ENCODE assay signal across 8 cellular contexts in genomic region chr2:160411167-160411566, GRCh38.
A peak's percentile ranks its signal among the peaks of the same experiment; 100 is the strongest.
DNase-seq lines count a peak whose midpoint lies in the region; ATAC-seq and TF ChIP-seq lines count a peak whose summit lies in the region.

No MANE protein-coding gene starts in this region.

- intact Hi-C loops in CD14-positive monocyte (cut with micrococcal nuclease), result loop anchor here in 1 of 2 donors (10.0 kb wide), 1 partner anchor 584 kb away; no protein-coding TSS in a partner anchor

- H3K27me3 Mint-ChIP-seq in CD14-positive monocyte (ENCODE audit: low read depth in 3 of 3) (no peaks in the 10 kb centered on the region), T-helper 17 cell (no peaks in the 10 kb centered on the region)

- no peaks in the 10 kb centered on the region for H3K27me3 ChIP-seq in fibroblast of lung (ENCODE audit: control insufficient read depth, insufficient read depth, low read length)
- no peaks in the 10 kb centered on the region for H3K27me3 ChIP-seq in thoracic aorta (replicated peaks; ENCODE audit: insufficient read depth)

- no peak overlapping the region for H3K4me3 ChIP-seq in fibroblast of lung (replicated peaks in 1 of 4; ENCODE audit: control extremely low read depth in 1 of 4, insufficient read depth in 1 of 4, low read depth in 3 of 4, low read length in 4 of 4)
- no peak overlapping the region for H3K4me3 ChIP-seq in thoracic aorta

- H3K9ac ChIP-seq in fibroblast of lung (ENCODE audit: insufficient read depth, low read length), result no peak overlapping the region

- DNase-seq in CD14-positive monocyte (ENCODE audit: low spot score), result peak; percentile 54
- peak in 1 of 3 donors; percentile 10 for DNase-seq in T-helper 17 cell
- peak in 1 of 2 donors; percentile 66 for DNase-seq in fibroblast of lung (ENCODE audit: low read depth in 2 of 2)
- no peak for DNase-seq in thoracic aorta (ENCODE audit: low spot score)
- DNase-seq in dedifferentiated amniotic fluid mesenchymal stem cell (ENCODE audit: extremely low spot score), result no peak

- H2AFZ ChIP-seq in fibroblast of lung (ENCODE audit: low read length), result no peak overlapping the region

- H3K4me3 Mint-ChIP-seq in CD14-positive monocyte, result peak overlapping the region in 1 of 2 donors; percentile 56
- H3K4me3 Mint-ChIP-seq in T-helper 17 cell, result peak overlapping the region; percentile 89

- H4K20me1 ChIP-seq in fibroblast of lung (ENCODE audit: control insufficient read depth, extremely low read depth, insufficient read depth, low read length), result no peaks in the 10 kb centered on the region

- peak overlapping the region; percentile 68 to 89 (median 85) for H3K27ac Mint-ChIP-seq in CD14-positive monocyte
- peak overlapping the region; percentile 98 for H3K27ac Mint-ChIP-seq in T-helper 17 cell

- peaks cover 0 to 2% (median 0%) of the 10 kb centered on the region in 7 donors for H3K9me3 Mint-ChIP-seq in CD14-positive monocyte

- H3K36me3 Mint-ChIP-seq in CD14-positive monocyte (peaks cover 3 to 5% of the 10 kb centered on the region in 2 donors), T-helper 17 cell (ENCODE audit: low read depth) (peaks cover under 1% of the 10 kb centered on the region)

- H3K4me1 ChIP-seq in fibroblast of lung (ENCODE audit: control insufficient read depth, extremely low read depth, insufficient read depth, low read length), result peaks cover 7% of the 10 kb centered on the region
- peaks cover 18 to 33% of the 10 kb centered on the region in 2 donors for H3K4me1 ChIP-seq in thoracic aorta (ENCODE audit: control insufficient read depth in 1 of 2, low read depth in 2 of 2)

- peaks cover 48% of the 10 kb centered on the region for H3K79me2 ChIP-seq in fibroblast of lung (ENCODE audit: control insufficient read depth, insufficient read depth, low read length)

- peak overlapping the region; percentile 68 for H3K4me2 ChIP-seq in fibroblast of lung (ENCODE audit: extremely low read depth, insufficient read depth, low read length)

- TF ChIP-seq CTCF in CD14-positive monocyte (IDR thresholded peaks at IDR 0.05), result no peak
- TF ChIP-seq CTCF in fibroblast of lung (conservative IDR thresholded peaks at IDR 0.05 in 1 of 2, IDR thresholded peaks at IDR 0.05 in 1 of 2; ENCODE audit: low read depth in 1 of 2, low read length in 2 of 2), result no peak
- TF ChIP-seq CTCF in thoracic aorta (IDR thresholded peaks at IDR 0.05), result no peak

- H3K36me3 ChIP-seq in fibroblast of lung (ENCODE audit: control insufficient read depth, insufficient read depth, low read length) (no peaks in the 10 kb centered on the region), thoracic aorta (no peaks in the 10 kb centered on the region)

- H3K9me3 ChIP-seq in T-helper 17 cell (ENCODE audit: control insufficient read depth, low read length, poor library complexity, severe bottlenecking) (no peaks in the 10 kb centered on the region), fibroblast of lung (ENCODE audit: control insufficient read depth, insufficient read depth, low read depth, low read length) (no peaks in the 10 kb centered on the region), thoracic aorta (no peaks in the 10 kb centered on the region)

- H3K27ac ChIP-seq in fibroblast of lung (ENCODE audit: insufficient read depth, low read length), result peak overlapping the region; percentile 8
- peak overlapping the region; percentile 42 to 70 for H3K27ac ChIP-seq in thoracic aorta

- H3K4me1 Mint-ChIP-seq in CD14-positive monocyte, result peaks cover 38% of the 10 kb centered on the region
- peaks cover 46% of the 10 kb centered on the region for H3K4me1 Mint-ChIP-seq in T-helper 17 cell

- ATAC-seq in HG02678 (IDR thresholded peaks at IDR 0.05; ENCODE audit: unreplicated experiment) (peak; percentile 26), T-helper 17 cell (peak; percentile 27), thoracic aorta (ENCODE audit: insufficient number of reproducible peaks, low FRiP score, low read depth) (peak; percentile 10), GM19328 (IDR thresholded peaks at IDR 0.05; ENCODE audit: unreplicated experiment) (no peak), HG03097 (IDR thresholded peaks at IDR 0.05; ENCODE audit: low FRiP score, unreplicated experiment) (no peak)

Comparison
In these comparisons a context has a peak if more than half of its experiments do, and no peak if none do; other contexts are left out.
1. ATAC-seq: peak in HG02678 (single experiment), T-helper 17 cell (single experiment) and thoracic aorta (single experiment); none in GM19328 (single experiment) and HG03097 (single experiment).